In the genomic region with DNA sequence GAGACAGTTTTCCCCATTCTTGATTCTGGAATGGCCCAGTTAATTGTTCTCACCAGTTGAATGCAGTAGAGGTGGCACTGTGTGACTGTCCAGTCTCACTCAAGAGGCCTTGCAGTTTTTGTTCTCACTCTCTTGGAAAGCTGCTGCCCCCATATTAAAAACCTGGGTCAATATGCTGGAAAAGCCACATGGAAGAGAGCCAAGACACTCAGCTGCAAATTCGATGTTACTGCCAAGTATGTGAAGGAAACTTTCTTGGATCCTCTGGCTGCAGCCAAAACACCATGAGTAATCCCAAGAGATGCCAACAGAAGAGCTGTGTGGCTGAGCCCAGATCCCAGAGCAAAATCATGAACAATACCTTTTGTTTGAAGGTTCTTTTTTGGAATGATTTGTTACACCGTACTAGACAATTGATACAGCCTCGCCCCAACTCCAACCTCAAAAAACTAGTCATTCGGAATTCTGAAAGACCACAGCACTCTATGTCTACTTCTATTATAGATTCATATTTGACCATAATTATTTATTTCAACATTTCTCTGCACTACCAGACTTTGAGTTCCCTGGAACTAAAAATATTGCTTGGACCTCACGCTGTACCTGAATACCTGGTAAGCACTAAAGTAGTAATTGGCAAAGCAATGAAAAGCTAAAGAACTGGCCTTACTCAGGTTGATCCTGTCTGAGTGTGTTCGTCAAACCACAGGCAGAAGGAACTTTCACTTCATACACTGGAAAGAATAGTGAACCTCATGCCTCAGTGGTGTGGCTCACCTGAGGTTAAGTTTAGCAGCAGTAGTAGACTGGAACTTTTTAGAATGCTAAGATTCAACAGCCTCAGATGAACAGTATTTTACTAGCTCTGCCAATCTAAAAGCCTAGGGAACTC, we compare ENCODE assay signal across 9 cellular contexts.
DNase-seq lines count a peak whose midpoint lies in the region; ATAC-seq, FAIRE-seq and TF ChIP-seq lines count a peak whose summit lies in the region.
"Had no signal": no experiment of that assay in that cellular context is flagged by ENCODE, and none has a peak within 500 bp of the region (broad histone marks: within the 10 kb centered on the region; RNA-seq: fewer than 3 reads in every experiment).

No MANE protein-coding gene starts in this region.

- no peak overlapping the region for H3K4me3 ChIP-seq in AG04449 (ENCODE audit: low read depth, low read length)

- no peaks in the 10 kb centered on the region for H3K4me1 Mint-ChIP-seq in WTC11

- CTCF ChIA-PET in AG04449 (lab: Yijun Ruan, JAX) = interaction anchor here (0.7 to 2.8 kb wide), 6 partner anchors 9 to 622 kb away, joined by 3 to 7 read pairs (median 4); no protein-coding TSS in a partner anchor
- CTCF ChIA-PET in WTC11 (lab: Charles Lee) = no interaction called here

- no peak for FAIRE-seq in D721Med (lab: Jason Lieb, UNC)

- H3K36me3 Mint-ChIP-seq in WTC11 = no peaks in the 10 kb centered on the region; the same call in 1 of the 2 replicates

- 0 out of 2 replicates have a peak, but pooled peaks have one; percentile 3 for TF ChIP-seq RAD21 in Ishikawa (IDR thresholded peaks at IDR 0.05; ENCODE audit: low read depth)

- no peaks in the 10 kb centered on the region for H3K27me3 Mint-ChIP-seq in WTC11 (ENCODE audit: low read depth)

- POLR2A ChIA-PET in AG04449 (lab: Yijun Ruan, JAX) (interaction anchor here (0.7 kb wide), 2 partner anchors 10 to 28 kb away, joined by 3 read pairs; no protein-coding TSS in a partner anchor), WTC11 (lab: Charles Lee) (no interaction called here)

- TF ChIP-seq EP300 in Ishikawa (IDR thresholded peaks at IDR 0.05; ENCODE audit: borderline replicate concordance) = peak; percentile 95

- ATAC-seq in WTC11 = no peak

- peaks cover 11% of the 10 kb centered on the region for H3K9me3 Mint-ChIP-seq in WTC11

- peak; percentile 74 for DNase-seq in AG04449 (ENCODE audit: low read depth, low spot score)
- DNase-seq in dermis blood vessel endothelial cell = peak; percentile 98
- peak; percentile 82 for DNase-seq in myocyte (ENCODE audit: low read depth)
- DNase-seq in activated gamma-delta T cell (lab: John Stamatoyannopoulos, UW) = no peak
- no peak for DNase-seq in WTC11 (ENCODE audit: low spot score)
- no peak for DNase-seq in T-helper 2 cell
- no peak for DNase-seq in D721Med (ENCODE audit: insufficient read length, low spot score)
- DNase-seq: MV-4-11 had no signal

- no peak for TF ChIP-seq CTCF in AG04449 (IDR thresholded peaks at IDR 0.05; ENCODE audit: insufficient read depth, low read length, missing control alignments)
- no peak for TF ChIP-seq CTCF in WTC11 (IDR thresholded peaks at IDR 0.05)
- no peak for TF ChIP-seq CTCF in D721Med (IDR thresholded peaks at IDR 0.05; ENCODE audit: insufficient read depth, missing control alignments)

- H3K27ac Mint-ChIP-seq in WTC11 = no peak overlapping the region

- no peak overlapping the region for H3K4me3 Mint-ChIP-seq in WTC11

TF ChIP-seq in Ishikawa, 13 proteins besides CTCF, POLR2A, EP300 and RAD21:
- TF ChIP-seq EGR1 (IDR thresholded peaks at IDR 0.05) (no peak), NFIC (IDR thresholded peaks at IDR 0.05) (peak; percentile 99), TAF1 (IDR thresholded peaks at IDR 0.05; ENCODE audit: low read depth) (no peak), MAX (IDR thresholded peaks at IDR 0.05) (peak; percentile 45), CREB1 (IDR thresholded peaks at IDR 0.05; ENCODE audit: low read depth) (no peak), TCF12 (IDR thresholded peaks at IDR 0.05; ENCODE audit: low read depth) (peak; percentile 94), ZBTB7A (IDR thresholded peaks at IDR 0.05; ENCODE audit: low read depth) (no peak), FOXM1 (IDR thresholded peaks at IDR 0.05; ENCODE audit: borderline replicate concordance, low read depth) (peak; percentile 88), TEAD4 (IDR thresholded peaks at IDR 0.05) (peak; percentile 91), YY1 (IDR thresholded peaks at IDR 0.05; ENCODE audit: low read depth) (peak; percentile 47; the same call in 1 of the 2 replicates)
- TF ChIP-seq, protein P1, sequence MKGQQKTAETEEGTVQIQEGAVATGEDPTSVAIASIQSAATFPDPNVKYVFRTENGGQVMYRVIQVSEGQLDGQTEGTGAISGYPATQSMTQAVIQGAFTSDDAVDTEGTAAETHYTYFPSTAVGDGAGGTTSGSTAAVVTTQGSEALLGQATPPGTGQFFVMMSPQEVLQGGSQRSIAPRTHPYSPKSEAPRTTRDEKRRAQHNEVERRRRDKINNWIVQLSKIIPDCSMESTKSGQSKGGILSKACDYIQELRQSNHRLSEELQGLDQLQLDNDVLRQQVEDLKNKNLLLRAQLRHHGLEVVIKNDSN (IDR thresholded peaks at IDR 0.05) = 0 out of 2 replicates have a peak, but pooled peaks have one; percentile 23

TF ChIP-seq in WTC11, 78 proteins besides CTCF, POLR2A, EP300 and RAD21:
- TF ChIP-seq JUN (CRISPR knock-in tag; IDR thresholded peaks at IDR 0.05) (no peak), NFATC4 (CRISPR knock-in tag; IDR thresholded peaks at IDR 0.05) (no peak), CREM (CRISPR knock-in tag; IDR thresholded peaks at IDR 0.05) (no peak)
TF ChIP-seq in WTC11: peak in this region for 0.

Comparison
In these comparisons a context has a peak if more than half of its experiments do, and no peak if none do; other contexts are left out.
1. DNase-seq: peak in AG04449 (single experiment), dermis blood vessel endothelial cell (single experiment) and myocyte (single experiment); none in activated gamma-delta T cell (single experiment), WTC11 (single experiment), T-helper 2 cell (0 of 5) and D721Med (single experiment).